In the genomic region with DNA sequence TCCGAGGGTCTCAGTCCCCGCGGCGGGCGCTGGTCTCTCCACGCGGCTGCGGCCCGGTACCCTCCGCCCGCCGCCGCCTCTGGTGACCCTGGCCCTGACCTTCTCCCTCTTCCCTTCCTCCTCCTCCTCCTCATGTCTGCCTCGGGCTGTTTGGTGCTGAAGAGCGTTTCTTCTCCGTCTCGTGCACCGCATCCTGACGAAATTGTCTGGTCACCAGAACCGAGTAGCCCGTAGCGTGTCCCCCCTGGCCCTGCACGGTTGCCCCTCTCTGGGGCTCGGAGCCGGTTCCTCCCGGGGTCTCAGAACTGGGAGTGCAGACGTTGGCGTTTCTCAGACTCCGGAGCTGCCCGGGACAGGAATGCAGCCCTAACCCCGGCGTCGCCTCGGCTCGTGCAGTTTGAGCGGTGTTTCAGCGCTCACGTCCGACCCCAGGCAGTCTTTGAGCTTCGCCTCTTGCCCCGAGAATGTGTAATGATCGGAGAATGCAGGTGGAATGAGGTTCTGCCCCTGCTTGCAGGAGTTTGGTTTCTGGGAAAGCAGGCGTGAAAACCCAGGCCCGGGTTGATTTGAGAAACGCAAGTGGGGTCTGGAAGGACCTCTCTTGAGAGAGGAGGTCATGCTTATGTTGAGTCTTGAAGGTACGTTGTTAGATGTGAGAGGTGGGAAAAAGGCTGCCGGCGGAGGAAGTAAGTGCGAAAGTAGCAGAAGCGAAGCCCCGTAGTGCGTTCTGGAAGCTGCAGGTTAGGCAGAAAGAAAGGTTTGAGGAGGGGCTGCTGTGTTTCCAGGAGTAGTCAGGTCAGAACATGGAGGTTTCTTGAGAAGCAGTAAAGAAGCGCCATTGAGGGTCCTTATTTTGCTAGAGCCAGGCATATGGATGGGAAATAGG, we compare ENCODE assay signal across 8 cellular contexts. TPM values are rescaled to one million over a fixed set of nuclear protein-coding genes. Genes with fewer than 3 reads are reported as not detected.
A peak's percentile ranks its signal among the peaks of the same experiment; 100 is the strongest.
DNase-seq lines count a peak whose midpoint lies in the region; ATAC-seq and TF ChIP-seq lines count a peak whose summit lies in the region.

No MANE protein-coding gene starts in this region.

- H3K27ac Mint-ChIP-seq in central memory CD8-positive, alpha-beta T cell (ENCODE audit: low read depth) = peak overlapping the region; percentile 92

- peaks cover 59% of the 10 kb centered on the region for H3K4me1 Mint-ChIP-seq in central memory CD8-positive, alpha-beta T cell

- H3K4me1 ChIP-seq in HEK293 (ENCODE audit: control insufficient read depth, insufficient read depth, low read length) (peaks cover 11% of the 10 kb centered on the region; the same call in 1 of the 2 replicates), OCI-LY3 (ENCODE audit: low read length) (peaks cover 56% of the 10 kb centered on the region), lower lobe of right lung (peaks cover 72% of the 10 kb centered on the region), tibial nerve (peaks cover 0 to 59% (median 26%) of the 10 kb centered on the region in 4 donors)

- H3K9me3 ChIP-seq in HEK293 (ENCODE audit: control insufficient read depth, insufficient read depth, low read depth, low read length) = no peaks in the 10 kb centered on the region
- no peaks in the 10 kb centered on the region for H3K9me3 ChIP-seq in OCI-LY3 (ENCODE audit: insufficient read depth, low read length)
- no peaks in the 10 kb centered on the region for H3K9me3 ChIP-seq in lower lobe of right lung
- H3K9me3 ChIP-seq in tibial nerve = no peaks in the 10 kb centered on the region

- TF ChIP-seq CTCF in HEK293 (tag by site-specific recombination; IDR thresholded peaks at IDR 0.05) = no peak
- TF ChIP-seq CTCF in OCI-LY3 (IDR thresholded peaks at IDR 0.05; ENCODE audit: low read depth, low read length) = no peak
- TF ChIP-seq CTCF in lower lobe of right lung (IDR thresholded peaks at IDR 0.05) = no peak
- TF ChIP-seq CTCF in tibial nerve (IDR thresholded peaks at IDR 0.05) = no peak

- CTCF ChIA-PET in HEK293 (lab: Yijun Ruan, JAX) = interaction anchor here (0.6 to 1.4 kb wide), 11 partner anchors 15 to 1303 kb away, joined by 3 to 13 read pairs (median 3); a partner anchor contains a TSS

- peaks cover 46% of the 10 kb centered on the region for H4K20me1 ChIP-seq in OCI-LY3 (ENCODE audit: insufficient read depth, low read length)

- TF ChIP-seq EP300 in tibial nerve (IDR thresholded peaks at IDR 0.05) = no peak

- H3K9ac ChIP-seq in OCI-LY3 (ENCODE audit: low read length) = peak overlapping the region; percentile 95

- no peaks in the 10 kb centered on the region for H3K9me3 Mint-ChIP-seq in central memory CD8-positive, alpha-beta T cell

- H2AFZ ChIP-seq in OCI-LY3 (ENCODE audit: low read depth, low read length) = no peak overlapping the region

- no peak for TF ChIP-seq POLR2A in tibial nerve (IDR thresholded peaks at IDR 0.05)

- 1 to 3% methylated on average over 22 to 53 of the region's 53 CpGs for WGBS in tibial nerve, 2 donors

- H3K36me3 ChIP-seq in HEK293 (ENCODE audit: control insufficient read depth in 2 of 2, insufficient read depth in 1 of 2, low read length in 2 of 2) (no peaks in the 10 kb centered on the region; a peak in 1 of 3 replicates), OCI-LY3 (replicated peaks; ENCODE audit: low read depth, low read length) (no peaks in the 10 kb centered on the region), lower lobe of right lung (no peaks in the 10 kb centered on the region), tibial nerve (no peaks in the 10 kb centered on the region)

- intact Hi-C loops in lower lobe of right lung (cut with DNase I) = no loop called here

- H3K4me3 ChIP-seq in HEK293 (ENCODE audit: low read depth, low read length) (peak overlapping the region; percentile 78), OCI-LY3 (ENCODE audit: low read length) (peak overlapping the region; percentile 99), lower lobe of right lung (peak overlapping the region; percentile 93), tibial nerve (peak overlapping the region; percentile 77 to 99 (median 86))

- peak; percentile 6 for ATAC-seq in central memory CD8-positive, alpha-beta T cell (replicated peaks; ENCODE audit: extremely low read depth, poor library complexity, severe bottlenecking)
- ATAC-seq in lower lobe of right lung = peak; percentile 4 to 39

- peak overlapping the region; percentile 84 for H3K4me3 Mint-ChIP-seq in central memory CD8-positive, alpha-beta T cell

- peaks cover 15% of the 10 kb centered on the region for H3K36me3 Mint-ChIP-seq in central memory CD8-positive, alpha-beta T cell (ENCODE audit: insufficient read depth)

- H3K27me3 ChIP-seq in OCI-LY3 (ENCODE audit: low read depth, low read length) = no peaks in the 10 kb centered on the region
- no peaks in the 10 kb centered on the region for H3K27me3 ChIP-seq in lower lobe of right lung (ENCODE audit: low read depth)
- H3K27me3 ChIP-seq in tibial nerve = no peaks in the 10 kb centered on the region

- H3K27ac ChIP-seq in HEK293 (ENCODE audit: extremely low read depth, low read depth, low read length) (peak overlapping the region; percentile 91; the same call in 1 of the 2 replicates), OCI-LY3 (ENCODE audit: low read length) (peak overlapping the region; percentile 44), lower lobe of right lung (peak overlapping the region; percentile 87), tibial nerve (peak overlapping the region; percentile 71 to 93 (median 82))

- H3K27me3 Mint-ChIP-seq in central memory CD8-positive, alpha-beta T cell = no peaks in the 10 kb centered on the region

- DNase-seq in NCI-H1417 (lab: John Stamatoyannopoulos, UW) = peak in 2 of 3 experiments; percentile 40 to 44
- no peak for DNase-seq in NCI-H1417 treated with DMSO at 0.1 percent for 48 hours (lab: John Stamatoyannopoulos, UW)
- no peak for DNase-seq in central memory CD8-positive, alpha-beta T cell (ENCODE audit: low spot score in 2 of 2)
- no peak for DNase-seq in lower lobe of right lung
- DNase-seq in tibial nerve (ENCODE audit: low spot score in 2 of 2) = no peak
- no peak for DNase-seq in NCI-H446 treated with DMSO at 0.1 percent for 48 hours (lab: John Stamatoyannopoulos, UW)

- peaks cover 57% of the 10 kb centered on the region for H3K79me2 ChIP-seq in OCI-LY3 (ENCODE audit: low read length)

- POLR2A ChIA-PET in HEK293 (lab: Yijun Ruan, JAX) = interaction anchor here (0.6 to 0.8 kb wide), 2 partner anchors 55 to 149 kb away, joined by 3 read pairs; no protein-coding TSS in a partner anchor

- peak overlapping the region; percentile 95 for H3K4me2 ChIP-seq in OCI-LY3 (ENCODE audit: low read length)

TF ChIP-seq in HEK293, 187 proteins besides CTCF, POLR2A, EP300 and RAD21 (continues in another document):
- TF ChIP-seq ZNF76 (tag by site-specific recombination; IDR thresholded peaks at IDR 0.05; ENCODE audit: borderline replicate concordance, low read depth) (0 out of 2 replicates have a peak, but pooled peaks have one; percentile 31), ZNF701 (tag by site-specific recombination; IDR thresholded peaks at IDR 0.05) (no peak), ZNF677 (tag by site-specific recombination; IDR thresholded peaks at IDR 0.05) (no peak), ZNF335 (tag by site-specific recombination; conservative IDR thresholded peaks at IDR 0.05) (peak; percentile 89)
- TF ChIP-seq, protein P1, sequence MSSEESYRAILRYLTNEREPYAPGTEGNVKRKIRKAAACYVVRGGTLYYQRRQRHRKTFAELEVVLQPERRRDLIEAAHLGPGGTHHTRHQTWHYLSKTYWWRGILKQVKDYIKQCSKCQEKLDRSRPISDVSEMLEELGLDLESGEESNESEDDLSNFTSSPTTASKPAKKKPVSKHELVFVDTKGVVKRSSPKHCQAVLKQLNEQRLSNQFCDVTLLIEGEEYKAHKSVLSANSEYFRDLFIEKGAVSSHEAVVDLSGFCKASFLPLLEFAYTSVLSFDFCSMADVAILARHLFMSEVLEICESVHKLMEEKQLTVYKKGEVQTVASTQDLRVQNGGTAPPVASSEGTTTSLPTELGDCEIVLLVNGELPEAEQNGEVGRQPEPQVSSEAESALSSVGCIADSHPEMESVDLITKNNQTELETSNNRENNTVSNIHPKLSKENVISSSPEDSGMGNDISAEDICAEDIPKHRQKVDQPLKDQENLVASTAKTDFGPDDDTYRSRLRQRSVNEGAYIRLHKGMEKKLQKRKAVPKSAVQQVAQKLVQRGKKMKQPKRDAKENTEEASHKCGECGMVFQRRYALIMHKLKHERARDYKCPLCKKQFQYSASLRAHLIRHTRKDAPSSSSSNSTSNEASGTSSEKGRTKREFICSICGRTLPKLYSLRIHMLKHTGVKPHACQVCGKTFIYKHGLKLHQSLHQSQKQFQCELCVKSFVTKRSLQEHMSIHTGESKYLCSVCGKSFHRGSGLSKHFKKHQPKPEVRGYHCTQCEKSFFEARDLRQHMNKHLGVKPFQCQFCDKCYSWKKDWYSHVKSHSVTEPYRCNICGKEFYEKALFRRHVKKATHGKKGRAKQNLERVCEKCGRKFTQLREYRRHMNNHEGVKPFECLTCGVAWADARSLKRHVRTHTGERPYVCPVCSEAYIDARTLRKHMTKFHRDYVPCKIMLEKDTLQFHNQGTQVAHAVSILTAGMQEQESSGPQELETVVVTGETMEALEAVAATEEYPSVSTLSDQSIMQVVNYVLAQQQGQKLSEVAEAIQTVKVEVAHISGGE (tag by site-specific recombination; conservative IDR thresholded peaks at IDR 0.05; ENCODE audit: low read depth) = 0 out of 2 replicates have a peak, but pooled peaks have one; percentile 14
- TF ChIP-seq, protein P2, sequence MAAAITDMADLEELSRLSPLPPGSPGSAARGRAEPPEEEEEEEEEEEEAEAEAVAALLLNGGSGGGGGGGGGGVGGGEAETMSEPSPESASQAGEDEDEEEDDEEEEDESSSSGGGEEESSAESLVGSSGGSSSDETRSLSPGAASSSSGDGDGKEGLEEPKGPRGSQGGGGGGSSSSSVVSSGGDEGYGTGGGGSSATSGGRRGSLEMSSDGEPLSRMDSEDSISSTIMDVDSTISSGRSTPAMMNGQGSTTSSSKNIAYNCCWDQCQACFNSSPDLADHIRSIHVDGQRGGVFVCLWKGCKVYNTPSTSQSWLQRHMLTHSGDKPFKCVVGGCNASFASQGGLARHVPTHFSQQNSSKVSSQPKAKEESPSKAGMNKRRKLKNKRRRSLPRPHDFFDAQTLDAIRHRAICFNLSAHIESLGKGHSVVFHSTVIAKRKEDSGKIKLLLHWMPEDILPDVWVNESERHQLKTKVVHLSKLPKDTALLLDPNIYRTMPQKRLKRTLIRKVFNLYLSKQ (tag by site-specific recombination; IDR thresholded peaks at IDR 0.05; ENCODE audit: borderline replicate concordance) = no peak

RNA-seq across cellular contexts. Expression of a gene that starts 0.7 kb away (rescaled TPM):
- total RNA-seq in lower lobe of right lung (90.8 TPM), tibial nerve (100 to 1,000 TPM in 2 of 4 donors, 10 to 100 TPM in 2; 70.6 to 109 (median 94.3) TPM)

RNA-seq across cellular contexts. Expression of a gene that starts 27.4 kb away (rescaled TPM):
- total RNA-seq in lower lobe of right lung = 2.9 TPM
- total RNA-seq in tibial nerve = 1 to 10 TPM in 1 of 4 donors, under 1 TPM in 2, not detected in 1; 0.42 to 2.2 (median 0.60) TPM

Comparison
In these comparisons a context has a peak if more than half of its experiments do, and no peak if none do; other contexts are left out.
1. DNase-seq: peak in NCI-H1417 (2 of 3); none in NCI-H1417 treated with DMSO at 0.1 percent for 48 hours (single experiment), central memory CD8-positive, alpha-beta T cell (0 of 2), lower lobe of right lung (single experiment), tibial nerve (0 of 2) and NCI-H446 treated with DMSO at 0.1 percent for 48 hours (single experiment).
2. Peak in every context shown above with its lines, with median percentiles within 50 percentile points of each other: H3K27ac ChIP-seq and H3K4me3 ChIP-seq.